ENCODE assay signal across 8 cellular contexts in genomic region chr1:151790071-151790939, GRCh38. TPM values are rescaled to one million over a fixed set of nuclear protein-coding genes. Genes with fewer than 3 reads are reported as not detected.
A peak's percentile ranks its signal among the peaks of the same experiment; 100 is the strongest.
DNase-seq lines count a peak whose midpoint lies in the region; ATAC-seq lines count a peak whose summit lies in the region.

TSS of gene TDRKH (minus strand) at chr1:151790500. CDS start at chr1:151783022, 7,478 bp downstream.

- H3K36me3 Mint-ChIP-seq in effector memory CD8-positive, alpha-beta T cell (ENCODE audit: insufficient read depth) = peaks cover 19% of the 10 kb centered on the region
- peaks cover 3% of the 10 kb centered on the region for H3K36me3 Mint-ChIP-seq in memory B cell

- ATAC-seq in GM19468 (IDR thresholded peaks at IDR 0.05; ENCODE audit: extremely low read depth, unreplicated experiment) (peak; percentile 94), memory B cell (ENCODE audit: low read depth) (peak; percentile 91)
- ATAC-seq in effector memory CD8-positive, alpha-beta T cell (replicated peaks) = peak; percentile 92

- CTCF ChIA-PET in activated CD8-positive, alpha-beta memory T cell treated with anti-CD3 and anti-CD28 coated beads for 36 hours (lab: Charles Lee) = interaction anchor here (0.6 to 1.3 kb wide), 7 partner anchors 26 to 151 kb away, joined by 3 read pairs; no protein-coding TSS in a partner anchor

- H3K4me1 Mint-ChIP-seq in effector memory CD8-positive, alpha-beta T cell (ENCODE audit: low read depth in 2 of 2) = peaks cover 16 to 32% of the 10 kb centered on the region in 2 donors
- peaks cover 7% of the 10 kb centered on the region for H3K4me1 Mint-ChIP-seq in memory B cell

- H3K27me3 Mint-ChIP-seq in effector memory CD8-positive, alpha-beta T cell = no peaks in the 10 kb centered on the region
- no peaks in the 10 kb centered on the region for H3K27me3 Mint-ChIP-seq in memory B cell

- H3K9me3 Mint-ChIP-seq in effector memory CD8-positive, alpha-beta T cell = no peaks in the 10 kb centered on the region
- no peaks in the 10 kb centered on the region for H3K9me3 Mint-ChIP-seq in memory B cell

- H3K27ac Mint-ChIP-seq in effector memory CD8-positive, alpha-beta T cell = peak within 1 kb of the TSS; percentile 88 to 89
- peak within 1 kb of the TSS; percentile 91 for H3K27ac Mint-ChIP-seq in memory B cell

- H3K4me3 Mint-ChIP-seq in effector memory CD8-positive, alpha-beta T cell = peak within 1 kb of the TSS; percentile 98 to 99
- peak within 1 kb of the TSS; percentile 95 for H3K4me3 Mint-ChIP-seq in memory B cell

- POLR2A ChIA-PET in activated CD8-positive, alpha-beta memory T cell treated with anti-CD3 and anti-CD28 coated beads for 36 hours (lab: Charles Lee) = interaction anchor here (0.5 to 1.1 kb wide), 3 partner anchors 27 to 471 kb away, joined by 3 read pairs; partner anchors contain the start of genes C2CD4D and MRPL9

- DNase-seq in COLO668 (lab: John Stamatoyannopoulos, UW; ENCODE audit: unreplicated experiment) (peak; percentile 99), HS-5 (ENCODE audit: low read depth) (peak; percentile 97), NK-92 (lab: John Stamatoyannopoulos, UW; ENCODE audit: unreplicated experiment) (peak; percentile 86), memory B cell (ENCODE audit: low spot score in 2 of 2) (peak; percentile 88 to 96)
- peak; percentile 95 to 97 (median 95) for DNase-seq in effector memory CD8-positive, alpha-beta T cell
- peak; percentile 98 for DNase-seq in stimulated activated CD8-positive, alpha-beta memory T cell treated with anti-CD3 and anti-CD28 coated beads, Interleukin-12 subunit alpha, Interleukin-12 subunit beta, amount 100 ng/mL, for 24 hours (ENCODE audit: extremely low read depth)

RNA-seq across cellular contexts. Expression of gene TDRKH, which starts in this region (rescaled TPM):
- total RNA-seq in activated CD8-positive, alpha-beta memory T cell treated with anti-CD3 and anti-CD28 coated beads for 36 hours = 10 to 100 TPM; 12.7 to 13.1 TPM

Comparison
In these comparisons a context has a peak if more than half of its experiments do, and no peak if none do; other contexts are left out.
1. Peak in every context shown above with its lines: DNase-seq and ATAC-seq.